ENCODE assay signal across 15 cellular contexts in the genomic region with DNA sequence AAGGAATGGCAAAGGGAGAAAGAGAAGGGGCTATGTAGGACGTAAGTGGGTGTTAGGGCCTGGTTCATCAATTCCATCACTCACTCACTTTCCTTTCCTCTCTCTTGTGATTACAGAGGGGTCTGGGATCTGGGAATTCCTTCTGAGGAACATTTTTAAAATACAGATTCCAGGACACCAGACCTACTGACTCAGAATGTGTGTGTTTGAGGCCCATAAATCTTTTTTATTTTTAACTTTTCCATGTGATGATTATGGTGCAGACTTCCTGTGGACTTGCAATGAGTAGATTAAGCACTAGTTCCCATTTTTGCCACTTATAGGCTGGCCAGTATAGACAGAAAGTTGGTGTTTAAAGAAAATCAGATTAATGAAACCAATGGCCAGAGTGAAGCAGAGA. TPM values are rescaled to one million over a fixed set of nuclear protein-coding genes. Genes with fewer than 3 reads are reported as not detected.
A peak's percentile ranks its signal among the peaks of the same experiment; 100 is the strongest.
DNase-seq lines count a peak whose midpoint lies in the region; ATAC-seq and TF ChIP-seq lines count a peak whose summit lies in the region.
"Had no signal": no experiment of that assay in that cellular context is flagged by ENCODE, and none has a peak within 500 bp of the region (broad histone marks: within the 10 kb centered on the region; RNA-seq: fewer than 3 reads in every experiment).

No MANE protein-coding gene starts in this region.

- ATAC-seq in activated CD8-positive, alpha-beta T cell treated with anti-CD3 and anti-CD28 coated beads for 36 hours: no peak
- ATAC-seq in activated CD8-positive, alpha-beta T cell treated with anti-CD3 and anti-CD28 coated beads, Interleukin-2, amount 10 ng/mL, durations not matched to agents 7 days and 5 days: no peak
- ATAC-seq in HG03135 (IDR thresholded peaks at IDR 0.05; ENCODE audit: unreplicated experiment): no peak
- ATAC-seq: WTC11 had no signal

- no peaks in the 10 kb centered on the region for H3K27me3 ChIP-seq in smooth muscle cell (ENCODE audit: low read depth)
- no peaks in the 10 kb centered on the region for H3K27me3 ChIP-seq in CD8-positive, alpha-beta memory T cell (ENCODE audit: insufficient read depth, low read length, poor library complexity, severe bottlenecking)

- H3K4me3 Mint-ChIP-seq in activated CD8-positive, alpha-beta T cell treated with anti-CD3 and anti-CD28 coated beads for 36 hours: no peak overlapping the region
- H3K4me3 Mint-ChIP-seq in activated CD8-positive, alpha-beta T cell treated with anti-CD3 and anti-CD28 coated beads, Interleukin-2, amount 10 ng/mL, durations not matched to agents 7 days and 5 days: no peak overlapping the region
- no peak overlapping the region for H3K4me3 Mint-ChIP-seq in activated CD4-positive, alpha-beta memory T cell treated with anti-CD3 and anti-CD28 coated beads for 36 hours
- no peak overlapping the region for H3K4me3 Mint-ChIP-seq in CD8-positive, alpha-beta memory T cell
- H3K4me3 Mint-ChIP-seq: central memory CD8-positive, alpha-beta T cell; WTC11 had no signal

- no peaks in the 10 kb centered on the region for H3K9me3 ChIP-seq in smooth muscle cell (replicated peaks; ENCODE audit: low read depth)
- no peaks in the 10 kb centered on the region for H3K9me3 ChIP-seq in CD8-positive, alpha-beta memory T cell (ENCODE audit: low read length)

- peaks cover 2% of the 10 kb centered on the region for H3K27me3 Mint-ChIP-seq in activated CD8-positive, alpha-beta T cell treated with anti-CD3 and anti-CD28 coated beads for 36 hours
- H3K27me3 Mint-ChIP-seq in activated CD8-positive, alpha-beta T cell treated with anti-CD3 and anti-CD28 coated beads, Interleukin-2, amount 10 ng/mL, durations not matched to agents 7 days and 5 days (ENCODE audit: low read depth): peaks cover 6% of the 10 kb centered on the region
- H3K27me3 Mint-ChIP-seq in activated CD4-positive, alpha-beta memory T cell treated with anti-CD3 and anti-CD28 coated beads for 36 hours: no peaks in the 10 kb centered on the region
- no peaks in the 10 kb centered on the region for H3K27me3 Mint-ChIP-seq in CD8-positive, alpha-beta memory T cell
- H3K27me3 Mint-ChIP-seq: central memory CD8-positive, alpha-beta T cell had no signal

- H3K36me3 ChIP-seq in smooth muscle cell (ENCODE audit: low read depth): no peaks in the 10 kb centered on the region
- no peaks in the 10 kb centered on the region for H3K36me3 ChIP-seq in CD8-positive, alpha-beta memory T cell (ENCODE audit: insufficient read depth, low read length)

- intact Hi-C loops in activated CD8-positive, alpha-beta T cell treated with anti-CD3 and anti-CD28 coated beads for 36 hours (cut with micrococcal nuclease): no loop called here
- intact Hi-C loops in activated CD4-positive, alpha-beta memory T cell treated with anti-CD3 and anti-CD28 coated beads for 36 hours (cut with micrococcal nuclease): loop anchor here (1.0 to 2.0 kb wide), 7 partner anchors 27 to 431 kb away; a partner anchor contains a TSS

- 35% methylated on average over 1 of the region's 1 CpG for WGBS in smooth muscle cell (ENCODE audit: low lambda C conversion rate)

- H3K9ac ChIP-seq in smooth muscle cell (ENCODE audit: low read depth): peak overlapping the region; percentile 77

- H3K79me2 ChIP-seq in smooth muscle cell (ENCODE audit: low read depth): no peaks in the 10 kb centered on the region

- no peaks in the 10 kb centered on the region for H4K20me1 ChIP-seq in smooth muscle cell (ENCODE audit: low read depth)

- DNase-seq in activated CD8-positive, alpha-beta T cell treated with anti-CD3 and anti-CD28 coated beads for 36 hours: no peak
- DNase-seq in activated CD8-positive, alpha-beta T cell treated with anti-CD3 and anti-CD28 coated beads, Interleukin-2, amount 10 ng/mL, durations not matched to agents 7 days and 5 days: no peak
- peak; percentile 31 for DNase-seq in HCEC 1CT
- no peak for DNase-seq in activated CD4-positive, alpha-beta memory T cell treated with anti-CD3 and anti-CD28 coated beads for 36 hours
- DNase-seq in smooth muscle cell (lab: John Stamatoyannopoulos, UW; ENCODE audit: unreplicated experiment): no peak
- no peak for DNase-seq in CD8-positive, alpha-beta memory T cell
- DNase-seq in GM03348 (ENCODE audit: low spot score): no peak
- DNase-seq: erythroblast, mesendoderm, NCI-H1092 treated with DMSO at 0.1 percent for 48 hours, NCI-H510A treated with DMSO at 0.1 percent for 48 hours, Right ventricle myocardium superior had no signal

- no peaks in the 10 kb centered on the region for H3K4me1 ChIP-seq in smooth muscle cell (ENCODE audit: low read depth)
- H3K4me1 ChIP-seq in CD8-positive, alpha-beta memory T cell (ENCODE audit: insufficient read depth, low read length): no peaks in the 10 kb centered on the region

- H3K27ac ChIP-seq in smooth muscle cell (ENCODE audit: low read depth): peak overlapping the region; percentile 92
- no peak overlapping the region for H3K27ac ChIP-seq in CD8-positive, alpha-beta memory T cell (ENCODE audit: low read depth, low read length)

- CTCF ChIA-PET in activated CD8-positive, alpha-beta T cell treated with anti-CD3 and anti-CD28 coated beads for 36 hours (lab: Charles Lee): interaction anchor here (0.8 to 2.9 kb wide), 4 partner anchors 9 to 548 kb away, joined by 4 to 11 read pairs (median 4); no protein-coding TSS in a partner anchor
- CTCF ChIA-PET in activated CD8-positive, alpha-beta T cell treated with anti-CD3 and anti-CD28 coated beads, Interleukin-2, amount 10 ng/mL, durations not matched to agents 7 days and 5 days (lab: Charles Lee): interaction anchor here (1.0 to 1.3 kb wide), 2 partner anchors 29 to 123 kb away, joined by 3 to 4 read pairs; a partner anchor contains a TSS
- CTCF ChIA-PET in activated CD4-positive, alpha-beta memory T cell treated with anti-CD3 and anti-CD28 coated beads for 36 hours (lab: Charles Lee): interaction anchor here (0.9 to 2.4 kb wide), 4 partner anchors 28 to 548 kb away, joined by 3 to 11 read pairs (median 4); no protein-coding TSS in a partner anchor
- CTCF ChIA-PET in CD8-positive, alpha-beta memory T cell (lab: Charles Lee): no interaction called here

- peak overlapping the region; percentile 80 for H3K27ac Mint-ChIP-seq in activated CD8-positive, alpha-beta T cell treated with anti-CD3 and anti-CD28 coated beads for 36 hours
- H3K27ac Mint-ChIP-seq in activated CD8-positive, alpha-beta T cell treated with anti-CD3 and anti-CD28 coated beads, Interleukin-2, amount 10 ng/mL, durations not matched to agents 7 days and 5 days: no peak overlapping the region
- peak overlapping the region; percentile 39 for H3K27ac Mint-ChIP-seq in activated CD4-positive, alpha-beta memory T cell treated with anti-CD3 and anti-CD28 coated beads for 36 hours
- H3K27ac Mint-ChIP-seq in CD8-positive, alpha-beta memory T cell: no peak overlapping the region
- H3K27ac Mint-ChIP-seq: WTC11 had no signal

- H3F3A ChIP-seq in smooth muscle cell (ENCODE audit: low read depth): no peaks in the 10 kb centered on the region

- peak overlapping the region; percentile 67 for H3K4me2 ChIP-seq in smooth muscle cell

- peaks cover 31% of the 10 kb centered on the region for H3K4me1 Mint-ChIP-seq in activated CD8-positive, alpha-beta T cell treated with anti-CD3 and anti-CD28 coated beads for 36 hours (ENCODE audit: low read depth)
- peaks cover 13% of the 10 kb centered on the region for H3K4me1 Mint-ChIP-seq in activated CD8-positive, alpha-beta T cell treated with anti-CD3 and anti-CD28 coated beads, Interleukin-2, amount 10 ng/mL, durations not matched to agents 7 days and 5 days (ENCODE audit: low read depth)
- H3K4me1 Mint-ChIP-seq in activated CD4-positive, alpha-beta memory T cell treated with anti-CD3 and anti-CD28 coated beads for 36 hours (ENCODE audit: low read depth): peaks cover 25% of the 10 kb centered on the region
- H3K4me1 Mint-ChIP-seq in CD8-positive, alpha-beta memory T cell: peaks cover 0 to 4% (median 0%) of the 10 kb centered on the region in 3 donors
- H3K4me1 Mint-ChIP-seq: central memory CD8-positive, alpha-beta T cell; WTC11 had no signal

- H3K9me3 Mint-ChIP-seq in activated CD8-positive, alpha-beta T cell treated with anti-CD3 and anti-CD28 coated beads for 36 hours: no peaks in the 10 kb centered on the region
- H3K9me3 Mint-ChIP-seq in activated CD8-positive, alpha-beta T cell treated with anti-CD3 and anti-CD28 coated beads, Interleukin-2, amount 10 ng/mL, durations not matched to agents 7 days and 5 days (ENCODE audit: insufficient read depth): no peaks in the 10 kb centered on the region
- no peaks in the 10 kb centered on the region for H3K9me3 Mint-ChIP-seq in activated CD4-positive, alpha-beta memory T cell treated with anti-CD3 and anti-CD28 coated beads for 36 hours
- no peaks in the 10 kb centered on the region for H3K9me3 Mint-ChIP-seq in CD8-positive, alpha-beta memory T cell
- H3K9me3 Mint-ChIP-seq: central memory CD8-positive, alpha-beta T cell; WTC11 had no signal

- no peak for TF ChIP-seq CTCF in activated CD8-positive, alpha-beta T cell treated with anti-CD3 and anti-CD28 coated beads for 36 hours (IDR thresholded peaks at IDR 0.05)
- TF ChIP-seq CTCF in smooth muscle cell (IDR thresholded peaks at IDR 0.05; ENCODE audit: borderline replicate concordance, insufficient read depth, poor library complexity, severe bottlenecking): no peak

- H3K36me3 Mint-ChIP-seq in activated CD8-positive, alpha-beta T cell treated with anti-CD3 and anti-CD28 coated beads for 36 hours (ENCODE audit: low read depth): peaks cover under 1% of the 10 kb centered on the region
- no peaks in the 10 kb centered on the region for H3K36me3 Mint-ChIP-seq in activated CD8-positive, alpha-beta T cell treated with anti-CD3 and anti-CD28 coated beads, Interleukin-2, amount 10 ng/mL, durations not matched to agents 7 days and 5 days (ENCODE audit: low read depth)
- no peaks in the 10 kb centered on the region for H3K36me3 Mint-ChIP-seq in activated CD4-positive, alpha-beta memory T cell treated with anti-CD3 and anti-CD28 coated beads for 36 hours
- H3K36me3 Mint-ChIP-seq in CD8-positive, alpha-beta memory T cell: no peaks in the 10 kb centered on the region
- H3K36me3 Mint-ChIP-seq: WTC11 had no signal

- no peak overlapping the region for H3K4me3 ChIP-seq in smooth muscle cell
- H3K4me3 ChIP-seq in CD8-positive, alpha-beta memory T cell (ENCODE audit: low read length): no peak overlapping the region

- POLR2A ChIA-PET in activated CD8-positive, alpha-beta T cell treated with anti-CD3 and anti-CD28 coated beads for 36 hours (lab: Charles Lee): interaction anchor here (0.8 to 1.1 kb wide), 2 partner anchors 24 to 104 kb away, joined by 3 read pairs; no protein-coding TSS in a partner anchor
- POLR2A ChIA-PET in activated CD8-positive, alpha-beta T cell treated with anti-CD3 and anti-CD28 coated beads, Interleukin-2, amount 10 ng/mL, durations not matched to agents 7 days and 5 days (lab: Charles Lee): no interaction called here
- POLR2A ChIA-PET in activated CD4-positive, alpha-beta memory T cell treated with anti-CD3 and anti-CD28 coated beads for 36 hours (lab: Charles Lee): interaction anchor here (0.9 to 2.5 kb wide), 2 partner anchors 9 to 29 kb away, joined by 4 to 5 read pairs; a partner anchor contains a TSS
- POLR2A ChIA-PET in CD8-positive, alpha-beta memory T cell (lab: Charles Lee): no interaction called here

- no peak overlapping the region for H2AFZ ChIP-seq in smooth muscle cell (ENCODE audit: low read depth)

RNA-seq across cellular contexts. Expression of a gene that starts 28.2 kb away (rescaled TPM):
- total RNA-seq in activated CD8-positive, alpha-beta T cell treated with anti-CD3 and anti-CD28 coated beads for 36 hours: 10 to 100 TPM in 1 of 2 experiments, 1 to 10 TPM in 1; 5.3 to 11.1 TPM
- total RNA-seq in activated CD8-positive, alpha-beta T cell treated with anti-CD3 and anti-CD28 coated beads, Interleukin-2, amount 10 ng/mL, durations not matched to agents 7 days and 5 days: 1 to 10 TPM; 2.0 to 2.9 TPM
- total RNA-seq in activated CD4-positive, alpha-beta memory T cell treated with anti-CD3 and anti-CD28 coated beads for 36 hours: 1 to 10 TPM; 7.6 to 7.7 TPM
- total RNA-seq in smooth muscle cell: 11.4 and 16.2 TPM in 2 replicates
- polyA plus RNA-seq in smooth muscle cell: 2.6 and 3.0 TPM in 2 replicates
- 1 to 10 TPM; 5.9 to 6.8 TPM for total RNA-seq in CD8-positive, alpha-beta memory T cell
- not detected for polyA plus RNA-seq in CD8-positive, alpha-beta memory T cell

RNA-seq across cellular contexts. Expression of a gene that starts 56.2 kb away (rescaled TPM):
- total RNA-seq in activated CD8-positive, alpha-beta T cell treated with anti-CD3 and anti-CD28 coated beads for 36 hours: 10 to 100 TPM; 39.4 to 42.0 TPM
- 10 to 100 TPM; 15.2 to 16.5 TPM for total RNA-seq in activated CD8-positive, alpha-beta T cell treated with anti-CD3 and anti-CD28 coated beads, Interleukin-2, amount 10 ng/mL, durations not matched to agents 7 days and 5 days
- 10 to 100 TPM; 30.5 to 30.9 TPM for total RNA-seq in activated CD4-positive, alpha-beta memory T cell treated with anti-CD3 and anti-CD28 coated beads for 36 hours
- total RNA-seq in smooth muscle cell: 2.7 and 8.1 TPM in 2 replicates
- 17.4 and 18.9 TPM in 2 replicates for polyA plus RNA-seq in smooth muscle cell
- 10 to 100 TPM; 25.8 to 27.8 TPM for total RNA-seq in CD8-positive, alpha-beta memory T cell
- 16.6 TPM for polyA plus RNA-seq in CD8-positive, alpha-beta memory T cell

Comparison
In these comparisons a context has a peak if more than half of its experiments do, and no peak if none do; other contexts are left out.
1. H3K27ac Mint-ChIP-seq: peak in activated CD8-positive, alpha-beta T cell treated with anti-CD3 and anti-CD28 coated beads for 36 hours (single experiment) and activated CD4-positive, alpha-beta memory T cell treated with anti-CD3 and anti-CD28 coated beads for 36 hours (single experiment); none in activated CD8-positive, alpha-beta T cell treated with anti-CD3 and anti-CD28 coated beads, Interleukin-2, amount 10 ng/mL, durations not matched to agents 7 days and 5 days (single experiment) and CD8-positive, alpha-beta memory T cell (0 of 8).
2. POLR2A ChIA-PET loops: an anchor here in activated CD8-positive, alpha-beta T cell treated with anti-CD3 and anti-CD28 coated beads for 36 hours (0.8 to 1.1 kb wide) and activated CD4-positive, alpha-beta memory T cell treated with anti-CD3 and anti-CD28 coated beads for 36 hours (0.9 to 2.5 kb wide); none called in activated CD8-positive, alpha-beta T cell treated with anti-CD3 and anti-CD28 coated beads, Interleukin-2, amount 10 ng/mL, durations not matched to agents 7 days and 5 days and CD8-positive, alpha-beta memory T cell.